8 cellular contexts compared by ENCODE assay signal in genomic region chr1:42335809-42336518, GRCh38. TPM values are rescaled to one million over a fixed set of nuclear protein-coding genes. Genes with fewer than 3 reads are reported as not detected.
DNase-seq lines count a peak whose midpoint lies in the region; ATAC-seq, FAIRE-seq and TF ChIP-seq lines count a peak whose summit lies in the region.

No MANE protein-coding gene starts in this region.

- H3K4me1 ChIP-seq in BE2C (no peaks in the 10 kb centered on the region), thyroid gland (peaks cover 12 to 16% of the 10 kb centered on the region in 2 donors)

- no peak for ATAC-seq in GM19328 (IDR thresholded peaks at IDR 0.05; ENCODE audit: unreplicated experiment)

- no peaks in the 10 kb centered on the region for H3K9me3 ChIP-seq in BE2C
- H3K9me3 ChIP-seq in thyroid gland: no peaks in the 10 kb centered on the region

- H3K27me3 ChIP-seq in BE2C: no peaks in the 10 kb centered on the region
- H3K27me3 ChIP-seq in bronchial epithelial cell (ENCODE audit: control insufficient read depth, insufficient read depth, low read length): no peaks in the 10 kb centered on the region
- H3K27me3 ChIP-seq in thyroid gland: no peaks in the 10 kb centered on the region

- no peak for TF ChIP-seq CTCF in BE2C (IDR thresholded peaks at IDR 0.05; ENCODE audit: low read depth, low read length)
- TF ChIP-seq CTCF in GM20000 (IDR thresholded peaks at IDR 0.05; ENCODE audit: extremely low read depth, missing control alignments): no peak
- no peak for TF ChIP-seq CTCF in bronchial epithelial cell (IDR thresholded peaks at IDR 0.05; ENCODE audit: insufficient read depth, low read length, severe bottlenecking)
- no peak for TF ChIP-seq CTCF in lower leg skin (IDR thresholded peaks at IDR 0.05)
- TF ChIP-seq CTCF in thyroid gland (IDR thresholded peaks at IDR 0.05): no peak

- peak overlapping the region; percentile 56 to 96 (median 92) for H3K27ac ChIP-seq in thyroid gland

- no peak for TF ChIP-seq POLR2A in lower leg skin (IDR thresholded peaks at IDR 0.05)
- no peak for TF ChIP-seq POLR2A in thyroid gland (IDR thresholded peaks at IDR 0.05)

- WGBS in lower leg skin, 2 donors: 9 to 11% methylated on average over 9 of the region's 9 CpGs
- 5 to 9% methylated on average over 9 of the region's 9 CpGs for WGBS in thyroid gland, 2 donors

- FAIRE-seq in bronchial epithelial cell (lab: Jason Lieb, UNC): no peak

- no peak for DNase-seq in BE2C
- peak; percentile 12 for DNase-seq in GM20000 (ENCODE audit: low spot score)
- peak; percentile 100 for DNase-seq in NCI-H748 (lab: John Stamatoyannopoulos, UW; ENCODE audit: unreplicated experiment)
- peak; percentile 94 for DNase-seq in bronchial epithelial cell (ENCODE audit: low read depth)
- peak in 1 of 2 donors; percentile 42 for DNase-seq in lower leg skin (ENCODE audit: low spot score in 2 of 2)
- peak in 1 of 2 donors; percentile 10 for DNase-seq in thyroid gland
- no peak for DNase-seq in central memory CD4-positive, alpha-beta T cell

- H3K4me3 ChIP-seq in BE2C (ENCODE audit: low read depth, low read length) (peak overlapping the region; percentile 77), bronchial epithelial cell (ENCODE audit: low read depth, low read length) (peak overlapping the region; percentile 87), lower leg skin (ENCODE audit: low read depth, poor library complexity, severe bottlenecking) (peak overlapping the region; percentile 81), thyroid gland (replicated peaks in 1 of 3) (peak overlapping the region; percentile 19 to 99 (median 90))

- H3K36me3 ChIP-seq in BE2C (no peaks in the 10 kb centered on the region), bronchial epithelial cell (ENCODE audit: control insufficient read depth, insufficient read depth, low read length) (no peaks in the 10 kb centered on the region), thyroid gland (no peaks in the 10 kb centered on the region)

- intact Hi-C loops in lower leg skin (cut with DNase I; ENCODE audit: low total_unique reads): no loop called here
- intact Hi-C loops in thyroid gland (cut with DNase I): loop anchor here (5.0 kb wide), 1 partner anchor 121 kb away; the partner anchor contains the start of genes PPCS and ZMYND12

RNA-seq across cellular contexts. Expression of gene FOXJ3, which starts 0.9 kb away (rescaled TPM):
- 16.8 TPM for polyA plus RNA-seq in BE2C (2012; ENCODE audit: insufficient read depth, insufficient read length, low read depth)
- total RNA-seq in bronchial epithelial cell (13.2 and 17.0 TPM in 2 replicates), lower leg skin (10 to 100 TPM; 29.8 to 39.6 (median 35.9) TPM), thyroid gland (10 to 100 TPM; 55.4 to 87.5 (median 81.0) TPM)

RNA-seq across cellular contexts. Expression of gene RIMKLA, which starts 44.6 kb away (rescaled TPM):
- 5.9 TPM for polyA plus RNA-seq in BE2C (2012; ENCODE audit: insufficient read depth, insufficient read length, low read depth)
- total RNA-seq in bronchial epithelial cell: under 0.01 TPM in 1 of 2 replicates, not detected in the other
- total RNA-seq in lower leg skin: under 1 TPM in 3 of 4 donors, not detected in 1; 0.04 to 0.34 (median 0.26) TPM
- 1 to 10 TPM in 3 of 4 donors, under 1 TPM in 1; 0.67 to 2.6 (median 2.2) TPM for total RNA-seq in thyroid gland

Comparison
In these comparisons a context has a peak if more than half of its experiments do, and no peak if none do; other contexts are left out.
1. DNase-seq: peak in GM20000 (single experiment), NCI-H748 (single experiment) and bronchial epithelial cell (single experiment); none in BE2C (single experiment) and central memory CD4-positive, alpha-beta T cell (single experiment).
2. Peak in every context shown above with its lines, with median percentiles within 50 percentile points of each other: H3K4me3 ChIP-seq.